ENCODE assay signal across 10 cellular contexts in genomic region chr10:119737827-119738226, GRCh38. TPM values are rescaled to one million over a fixed set of nuclear protein-coding genes. Genes with fewer than 3 reads are reported as not detected.
DNase-seq lines count a peak whose midpoint lies in the region; ATAC-seq and TF ChIP-seq lines count a peak whose summit lies in the region.
"Had no signal": no experiment of that assay in that cellular context is flagged by ENCODE, and none has a peak within 500 bp of the region (broad histone marks: within the 10 kb centered on the region; RNA-seq: fewer than 3 reads in every experiment).

No MANE protein-coding gene starts in this region.

- H3K27ac ChIP-seq in RWPE2 (ENCODE audit: poor library complexity, severe bottlenecking) (peak overlapping the region; percentile 83), skin epidermis (peak overlapping the region in 18 of 21 experiments; percentile 0 to 62 (median 30))
- H3K27ac ChIP-seq: BLaER1 had no signal

- H3K27me3 ChIP-seq in RWPE2 (ENCODE audit: insufficient read depth, poor library complexity, severe bottlenecking) = no peaks in the 10 kb centered on the region
- H3K27me3 ChIP-seq: BLaER1 had no signal

- no peaks in the 10 kb centered on the region for H3K36me3 ChIP-seq in RWPE2 (ENCODE audit: low read depth)

- H3K9me3 ChIP-seq in RWPE2 (ENCODE audit: severe bottlenecking) = no peaks in the 10 kb centered on the region
- H3K9me3 ChIP-seq: BLaER1 had no signal

- ATAC-seq in RWPE2 (ENCODE audit: low read depth) (peak; percentile 100), HG03095 (IDR thresholded peaks at IDR 0.05; ENCODE audit: unreplicated experiment) (no peak), HG03045 (IDR thresholded peaks at IDR 0.05; ENCODE audit: unreplicated experiment) (no peak)

- no peak overlapping the region for H3K4me3 ChIP-seq in RWPE2 (ENCODE audit: severe bottlenecking)
- H3K4me3 ChIP-seq in fibroblast of the aortic adventitia (ENCODE audit: low read depth, low read length) = no peak overlapping the region
- no peak overlapping the region for H3K4me3 ChIP-seq in skin epidermis
- H3K4me3 ChIP-seq: BLaER1 had no signal

- no peak for TF ChIP-seq CTCF in RWPE2 (IDR thresholded peaks at IDR 0.05; ENCODE audit: poor library complexity, severe bottlenecking)
- TF ChIP-seq CTCF in fibroblast of the aortic adventitia (IDR thresholded peaks at IDR 0.05; ENCODE audit: insufficient read depth, low read length) = no peak

- DNase-seq in NCI-H2227 (lab: John Stamatoyannopoulos, UW; ENCODE audit: unreplicated experiment) (peak; percentile 10), NCI-H2227 treated with DMSO at 0.1 percent for 48 hours (lab: John Stamatoyannopoulos, UW) (no peak), RWPE2 (ENCODE audit: low spot score) (no peak), fibroblast of the aortic adventitia (ENCODE audit: low read depth) (peak; percentile 81), NAMALWA (ENCODE audit: low spot score) (no peak)
- DNase-seq: activated B cell treated with CpG ODN at 0.5 μM for 24 hours had no signal

- peaks cover 36% of the 10 kb centered on the region for H3K4me1 ChIP-seq in RWPE2 (ENCODE audit: insufficient read depth, poor library complexity, severe bottlenecking)

RNA-seq across cellular contexts. Expression of gene INPP5F, which starts 12.0 kb away (rescaled TPM):
- 14.1 and 22.2 TPM in 2 replicates for total RNA-seq in fibroblast of the aortic adventitia (ENCODE audit: low replicate concordance)

Comparison
In these comparisons a context has a peak if more than half of its experiments do, and no peak if none do; other contexts are left out.
1. DNase-seq: peak in NCI-H2227 (single experiment) and fibroblast of the aortic adventitia (single experiment); none in NCI-H2227 treated with DMSO at 0.1 percent for 48 hours (single experiment), RWPE2 (single experiment) and NAMALWA (single experiment).